In genomic region chr1:206547104-206547503, GRCh38 we compare ENCODE assay signal across 18 cellular contexts. TPM values are rescaled to one million over a fixed set of nuclear protein-coding genes. Genes with fewer than 3 reads are reported as not detected.
DNase-seq lines count a peak whose midpoint lies in the region; ATAC-seq, FAIRE-seq and TF ChIP-seq lines count a peak whose summit lies in the region.
"Had no signal": no experiment of that assay in that cellular context is flagged by ENCODE, and none has a peak within 500 bp of the region (broad histone marks: within the 10 kb centered on the region; RNA-seq: fewer than 3 reads in every experiment).

No MANE protein-coding gene starts in this region.

- H4K20me1 ChIP-seq in K562 (replicated peaks; ENCODE audit: control insufficient read depth, insufficient read depth, low read length) = no peaks in the 10 kb centered on the region

- in situ Hi-C loops in K562 (cut with MboI) = loop anchor here (5.0 kb wide), 1 partner anchor 35 kb away; no protein-coding TSS in a partner anchor

- no peaks in the 10 kb centered on the region for H3K79me2 ChIP-seq in K562 (ENCODE audit: control insufficient read depth, insufficient read depth, low read length)

- TF ChIP-seq CTCF in K562 (IDR thresholded peaks at IDR 0.05 in 2 of 3, conservative IDR thresholded peaks at IDR 0.05 in 1 of 3; ENCODE audit: insufficient read depth in 2 of 3, low read depth in 1 of 3, low read length in 3 of 3) = no peak

- no peak for FAIRE-seq in K562 (lab: Jason Lieb, UNC)
- FAIRE-seq: A549, D721Med, GM12878 had no signal

- no peak overlapping the region for H3K4me3 ChIP-seq in K562
- H3K4me3 ChIP-seq: A549, GM12878, HAP-1 had no signal

- POLR2A ChIA-PET in K562 (lab: Yijun Ruan, JAX) = interaction anchor here (1.2 to 1.5 kb wide), 3 partner anchors 10 to 13 kb away, joined by 3 to 6 read pairs (median 3); no protein-coding TSS in a partner anchor

- no peaks in the 10 kb centered on the region for H3K9me1 ChIP-seq in K562 (ENCODE audit: control insufficient read depth, insufficient read depth, low read length)

- ATAC-seq in K562 = no peak
- ATAC-seq: A549, GM12878 had no signal

- peak; percentile 20 for DNase-seq in DMS79 treated with DMSO at 0.1 percent for 48 hours (lab: John Stamatoyannopoulos, UW)
- DNase-seq in DMS79 (lab: John Stamatoyannopoulos, UW) = no peak
- peak; percentile 11 for DNase-seq in NCI-H2171 treated with DMSO at 0.1 percent for 48 hours (lab: John Stamatoyannopoulos, UW)
- DNase-seq in NCI-H2171 (lab: John Stamatoyannopoulos, UW) = no peak
- peak; percentile 50 for DNase-seq in NCI-H187 treated with DMSO at 0.1 percent for 48 hours (lab: John Stamatoyannopoulos, UW)
- no peak for DNase-seq in K562 (ENCODE audit: extremely low read depth in 1 of 4, low spot score in 3 of 4)
- no peak for DNase-seq in NCI-H2227 treated with DMSO at 0.1 percent for 48 hours (lab: John Stamatoyannopoulos, UW)
- DNase-seq in activated CD4-positive, alpha-beta T cell treated with anti-CD3 and anti-CD28 coated beads, Interleukin-2, amount 50 U/mL, for 48 hours = no peak
- DNase-seq: AML-193; Caco-2; CD4-positive, alpha-beta T cell had no signal

- H3K27ac ChIP-seq in K562 (ENCODE audit: extremely low read depth, low read depth, low read length) = no peak overlapping the region
- H3K27ac ChIP-seq: 22Rv1, A549, C4-2B, HL-60 had no signal

- TF ChIP-seq POLR2A in K562 (conservative IDR thresholded peaks at IDR 0.05) = no peak

- H3K27me3 ChIP-seq in K562 (ENCODE audit: control insufficient read depth in 2 of 2, insufficient read depth in 2 of 2, low read length in 2 of 2) = no peaks in the 10 kb centered on the region

- peak overlapping the region; percentile 32; the same call in 1 of the 2 replicates for H2AFZ ChIP-seq in K562 (ENCODE audit: low read depth, low read length)

- no peak for TF ChIP-seq RAD21 in K562 (CRISPR knock-in tag; conservative IDR thresholded peaks at IDR 0.05 in 1 of 2, IDR thresholded peaks at IDR 0.05 in 1 of 2)

- intact Hi-C loops in K562 (cut with micrococcal nuclease) = no loop called here

- CTCF ChIA-PET in K562 (lab: Yijun Ruan, JAX; ENCODE audit: low intra/inter-chr PET ratio) = no interaction called here

- peaks cover 16 to 23% of the 10 kb centered on the region in 2 experiments for H3K4me1 ChIP-seq in K562 (replicated peaks in 1 of 2; ENCODE audit: control insufficient read depth in 2 of 2, insufficient read depth in 2 of 2, low read length in 2 of 2)
- H3K4me1 ChIP-seq: A549, Caco-2, HAP-1 had no signal

- no TSS peak for BruUV-seq in K562 (replicated peaks; lab: Mats Ljungman, UMichigan)

- 36% methylated on average over 7 of the region's 7 CpGs for WGBS in K562 (ENCODE audit: insufficient coverage, low coverage, missing lambda C conversion rate)

- H3K4me2 ChIP-seq in K562 (ENCODE audit: insufficient read depth, low read length) = no peak overlapping the region
- H3K4me2 ChIP-seq: A549 had no signal

- H3K9me3 ChIP-seq in K562 (replicated peaks; ENCODE audit: control insufficient read depth, insufficient read depth, low read depth, low read length) = no peaks in the 10 kb centered on the region
- H3K9me3 ChIP-seq: A549, Caco-2, HAP-1 had no signal

- no peak for TF ChIP-seq EP300 in K562 (IDR thresholded peaks at IDR 0.05; ENCODE audit: low read length)

- no peaks in the 10 kb centered on the region for H3K36me3 ChIP-seq in K562 (ENCODE audit: control insufficient read depth, insufficient read depth, low read length)
- H3K36me3 ChIP-seq: HAP-1 had no signal

- H3K9ac ChIP-seq in K562 (ENCODE audit: insufficient read depth in 1 of 2, low read depth in 2 of 2, low read length in 2 of 2) = no peak overlapping the region

TF ChIP-seq in K562, 482 proteins besides CTCF, POLR2A, EP300 and RAD21 (continues in another document):
- TF ChIP-seq, protein P1, sequence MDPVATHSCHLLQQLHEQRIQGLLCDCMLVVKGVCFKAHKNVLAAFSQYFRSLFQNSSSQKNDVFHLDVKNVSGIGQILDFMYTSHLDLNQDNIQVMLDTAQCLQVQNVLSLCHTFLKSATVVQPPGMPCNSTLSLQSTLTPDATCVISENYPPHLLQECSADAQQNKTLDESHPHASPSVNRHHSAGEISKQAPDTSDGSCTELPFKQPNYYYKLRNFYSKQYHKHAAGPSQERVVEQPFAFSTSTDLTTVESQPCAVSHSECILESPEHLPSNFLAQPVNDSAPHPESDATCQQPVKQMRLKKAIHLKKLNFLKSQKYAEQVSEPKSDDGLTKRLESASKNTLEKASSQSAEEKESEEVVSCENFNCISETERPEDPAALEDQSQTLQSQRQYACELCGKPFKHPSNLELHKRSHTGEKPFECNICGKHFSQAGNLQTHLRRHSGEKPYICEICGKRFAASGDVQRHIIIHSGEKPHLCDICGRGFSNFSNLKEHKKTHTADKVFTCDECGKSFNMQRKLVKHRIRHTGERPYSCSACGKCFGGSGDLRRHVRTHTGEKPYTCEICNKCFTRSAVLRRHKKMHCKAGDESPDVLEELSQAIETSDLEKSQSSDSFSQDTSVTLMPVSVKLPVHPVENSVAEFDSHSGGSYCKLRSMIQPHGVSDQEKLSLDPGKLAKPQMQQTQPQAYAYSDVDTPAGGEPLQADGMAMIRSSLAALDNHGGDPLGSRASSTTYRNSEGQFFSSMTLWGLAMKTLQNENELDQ (CRISPR knock-in tag; IDR thresholded peaks at IDR 0.05; ENCODE audit: borderline replicate concordance) = no peak
- no peak for TF ChIP-seq MCM5 (IDR thresholded peaks at IDR 0.05; ENCODE audit: low read depth)

RNA-seq across cellular contexts. Expression of gene RASSF5, which starts 39.8 kb away (rescaled TPM):
- 17.2 and 26.4 TPM in 2 replicates for total RNA-seq in K562 (2011; cell fraction: chromatin; rRNA removed; ENCODE audit: low replicate concordance)
- 14.7 and 19.2 TPM in 2 replicates for total RNA-seq in K562 (2011; cell fraction: nucleolus; rRNA removed)
- total RNA-seq in K562 (2011; cell fraction: nucleoplasm; rRNA removed) = 15.8 and 17.7 TPM in 2 replicates
- total RNA-seq in K562 (2014; rRNA removed) (25.2 and 32.1 TPM in 2 replicates), K562 (2014; rRNA removed; fragmentation: Illumina TruSeq; extraction: Trizol) (20.3 and 21.7 TPM in 2 replicates), K562 (2015; rRNA removed; fragmentation: Illumina TruSeq; extraction: Trizol) (26.7 and 28.5 TPM in 2 replicates), K562 (2021) (35.2 and 38.1 TPM in 2 replicates)
- polyA plus RNA-seq in K562 (2011; rRNA removed) (20.8 and 42.4 TPM in 2 replicates), K562 (2014; fragmentation: Illumina TruSeq; extraction: Trizol) (36.1 and 41.0 TPM in 2 replicates), K562 (2014; fragmentation: Nextera tagmentation; extraction: Ambion mirVana) (1 to 10 TPM; 6.1 to 6.9 TPM), K562 (2014; rRNA removed) (27.4 and 27.9 TPM in 2 replicates)
- polyA plus RNA-seq in K562 (2011; cell fraction: cytosol; rRNA removed) = 24.2 and 36.3 TPM in 2 replicates
- 58.6 and 70.3 TPM in 2 replicates for polyA plus RNA-seq in K562 (2011; cell fraction: nucleus; rRNA removed)
- 33.6 and 70.4 TPM in 2 replicates for polyA plus RNA-seq in K562 (2012)
- 24.4 and 42.9 TPM in 2 replicates for polyA minus RNA-seq in K562 (2011; rRNA and poly(A)+ RNA removed)
- 19.2 and 30.5 TPM in 2 replicates for polyA minus RNA-seq in K562 (2011; cell fraction: cytosol; rRNA and poly(A)+ RNA removed)
- 23.4 and 57.9 TPM in 2 replicates for polyA minus RNA-seq in K562 (2011; cell fraction: nucleus; rRNA and poly(A)+ RNA removed)

Comparison
In these comparisons a context has a peak if more than half of its experiments do, and no peak if none do; other contexts are left out.
1. DNase-seq: peak in DMS79 treated with DMSO at 0.1 percent for 48 hours (single experiment), NCI-H2171 treated with DMSO at 0.1 percent for 48 hours (single experiment) and NCI-H187 treated with DMSO at 0.1 percent for 48 hours (single experiment); none in DMS79 (single experiment), NCI-H2171 (single experiment), K562 (0 of 4), NCI-H2227 treated with DMSO at 0.1 percent for 48 hours (single experiment) and activated CD4-positive, alpha-beta T cell treated with anti-CD3 and anti-CD28 coated beads, Interleukin-2, amount 50 U/mL, for 48 hours (0 of 2).